ENCODE assay signal across 9 cellular contexts in the genomic region with DNA sequence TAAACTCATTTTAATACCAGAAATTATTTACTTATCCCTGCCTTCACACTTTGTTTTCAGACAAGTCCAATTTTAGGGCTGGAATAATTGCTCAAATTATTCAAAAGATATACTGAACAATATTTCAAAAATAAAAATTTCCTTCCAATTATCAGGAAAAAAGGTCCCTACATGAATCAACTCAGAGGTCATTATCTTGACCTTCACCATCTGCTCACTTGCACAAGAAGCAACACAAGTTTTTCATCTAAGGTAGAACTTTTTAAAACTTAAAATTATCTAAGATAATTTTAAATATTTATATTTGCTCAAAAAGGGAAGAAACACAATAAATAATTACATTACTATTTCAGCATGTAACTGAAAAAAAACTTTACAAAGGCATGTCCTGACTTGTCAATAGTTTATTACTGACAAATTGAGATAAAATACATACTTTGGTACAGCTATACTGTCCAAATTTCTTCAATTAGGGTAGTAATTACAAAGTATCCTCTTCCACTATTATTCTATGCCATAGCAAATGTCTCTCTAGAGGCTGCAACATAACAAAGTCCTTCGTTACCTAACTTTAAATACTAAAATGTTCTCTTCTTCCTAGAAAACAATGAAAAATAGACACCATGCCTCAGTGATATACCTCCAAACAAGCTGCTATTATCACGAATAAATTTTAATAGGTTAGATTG. TPM values are rescaled to one million over a fixed set of nuclear protein-coding genes. Genes with fewer than 3 reads are reported as not detected.
DNase-seq lines count a peak whose midpoint lies in the region; ATAC-seq and TF ChIP-seq lines count a peak whose summit lies in the region.
"Had no signal": no experiment of that assay in that cellular context is flagged by ENCODE, and none has a peak within 500 bp of the region (broad histone marks: within the 10 kb centered on the region; RNA-seq: fewer than 3 reads in every experiment).

No MANE protein-coding gene starts in this region.

- no peak overlapping the region for H3K27ac ChIP-seq in CD4-positive, alpha-beta memory T cell (ENCODE audit: low read depth, low read length)
- H3K27ac ChIP-seq in HUES6 (ENCODE audit: low read depth, low read length), result no peak overlapping the region

- H3K4me1 Mint-ChIP-seq in CD4-positive, alpha-beta memory T cell, result peaks cover 39 to 55% (median 47%) of the 10 kb centered on the region in 4 donors
- peaks cover 30 to 44% of the 10 kb centered on the region in 2 donors for H3K4me1 Mint-ChIP-seq in natural killer cell

- H3K36me3 ChIP-seq in CD4-positive, alpha-beta memory T cell (ENCODE audit: insufficient read depth, low read length), result no peaks in the 10 kb centered on the region
- H3K36me3 ChIP-seq in HUES6 (ENCODE audit: control insufficient read depth, insufficient read depth, low read length), result no peaks in the 10 kb centered on the region

- peak overlapping the region in 4 of 7 donors; percentile 4 to 89 (median 72) for H3K27ac Mint-ChIP-seq in CD4-positive, alpha-beta memory T cell
- peak overlapping the region in 1 of 2 donors; percentile 89 for H3K27ac Mint-ChIP-seq in natural killer cell

- H3K27me3 ChIP-seq in CD4-positive, alpha-beta memory T cell (ENCODE audit: insufficient read depth, low read length), result no peaks in the 10 kb centered on the region
- H3K27me3 ChIP-seq in HUES6 (ENCODE audit: control insufficient read depth, insufficient read depth, low read length), result no peaks in the 10 kb centered on the region

- peak overlapping the region; percentile 83 to 93 (median 88) for H3K4me3 Mint-ChIP-seq in CD4-positive, alpha-beta memory T cell
- peak overlapping the region; percentile 89 for H3K4me3 Mint-ChIP-seq in natural killer cell

- TF ChIP-seq CTCF in astrocyte of the cerebellum (IDR thresholded peaks at IDR 0.05; ENCODE audit: low read depth, low read length, missing control alignments), result no peak
- TF ChIP-seq CTCF in natural killer cell (IDR thresholded peaks at IDR 0.05), result no peak

- CTCF ChIA-PET in CD4-positive, alpha-beta memory T cell (lab: Charles Lee; ENCODE audit: partially characterized antibody), result interaction anchor here (0.7 to 1.4 kb wide), 3 partner anchors 61 to 80 kb away, joined by 3 to 4 read pairs (median 3); no protein-coding TSS in a partner anchor

- H3K27me3 Mint-ChIP-seq in CD4-positive, alpha-beta memory T cell, result no peaks in the 10 kb centered on the region
- no peaks in the 10 kb centered on the region for H3K27me3 Mint-ChIP-seq in natural killer cell (ENCODE audit: low read depth in 2 of 2)

- H3K9me3 ChIP-seq in CD4-positive, alpha-beta memory T cell (ENCODE audit: control insufficient read depth in 1 of 2, low read length in 2 of 2), result no peaks in the 10 kb centered on the region
- H3K9me3 ChIP-seq in HUES6 (ENCODE audit: control insufficient read depth, insufficient read depth, low read depth, low read length), result no peaks in the 10 kb centered on the region

- in situ Hi-C loops in astrocyte of the cerebellum (cut with HindIII; ENCODE audit: low sequenced_read_pairs), result no loop called here

- H3K4me1 ChIP-seq in CD4-positive, alpha-beta memory T cell (ENCODE audit: insufficient read depth, low read length), result peaks cover 43% of the 10 kb centered on the region
- H3K4me1 ChIP-seq in HUES6 (ENCODE audit: control insufficient read depth, insufficient read depth, low read length), result peaks cover 13% of the 10 kb centered on the region

- H3K4me3 ChIP-seq in CD4-positive, alpha-beta memory T cell (ENCODE audit: low read length in 2 of 2), result no peak overlapping the region
- H3K4me3 ChIP-seq in HUES6 (ENCODE audit: low read depth, low read length) (peak overlapping the region; percentile 37), astrocyte of the cerebellum (ENCODE audit: low read depth, low read length) (peak overlapping the region; percentile 88)

- POLR2A ChIA-PET in CD4-positive, alpha-beta memory T cell (lab: Charles Lee; ENCODE audit: partially characterized antibody), result interaction anchor here (0.6 to 4.1 kb wide), 4 partner anchors 13 to 62 kb away, joined by 3 to 86 read pairs (median 4); no protein-coding TSS in a partner anchor

- intact Hi-C loops in CD4-positive, alpha-beta memory T cell (cut with micrococcal nuclease), result no loop called here
- intact Hi-C loops in natural killer cell (cut with micrococcal nuclease), result no loop called here

- DNase-seq in CD4-positive, alpha-beta memory T cell, result no peak
- DNase-seq in astrocyte of the cerebellum (ENCODE audit: low read depth) (no peak), natural killer cell (no peak), dedifferentiated amniotic fluid mesenchymal stem cell (ENCODE audit: extremely low spot score) (no peak), NCI-H2029 (lab: John Stamatoyannopoulos, UW) (no peak)
- DNase-seq in stimulated activated CD4-positive, alpha-beta T cell treated with anti-CD3 and anti-CD28 coated beads, Interleukin-12 subunit alpha, Interleukin-12 subunit beta, amount 100 ng/mL, for 4 hours, result no peak
- DNase-seq: activated CD8-positive, alpha-beta memory T cell treated with anti-CD3 and anti-CD28 coated beads, Interleukin-2, amount 50 U/mL, for 48 hours had no signal

- no peaks in the 10 kb centered on the region for H3K9me3 Mint-ChIP-seq in CD4-positive, alpha-beta memory T cell
- no peaks in the 10 kb centered on the region for H3K9me3 Mint-ChIP-seq in natural killer cell

- H3K9ac ChIP-seq in HUES6 (ENCODE audit: low read length), result no peak overlapping the region

- ATAC-seq in natural killer cell (no peak), HG03439 (IDR thresholded peaks at IDR 0.05; ENCODE audit: unreplicated experiment) (no peak)

- peaks cover 3 to 9% of the 10 kb centered on the region in 2 donors for H3K36me3 Mint-ChIP-seq in CD4-positive, alpha-beta memory T cell
- no peaks in the 10 kb centered on the region for H3K36me3 Mint-ChIP-seq in natural killer cell

RNA-seq across cellular contexts. Expression of a gene that starts 2.4 kb away (rescaled TPM):
- 10 to 100 TPM; 64.9 to 71.1 TPM for total RNA-seq in CD4-positive, alpha-beta memory T cell
- polyA plus RNA-seq in CD4-positive, alpha-beta memory T cell, result 10 to 100 TPM; 32.7 to 35.9 TPM
- total RNA-seq in natural killer cell, result 10 to 100 TPM; 75.0 to 85.2 (median 82.0) TPM

Comparison
In these comparisons a context has a peak if more than half of its experiments do, and no peak if none do; other contexts are left out.
1. H3K4me3 ChIP-seq: peak in HUES6 (single experiment) and astrocyte of the cerebellum (single experiment); none in CD4-positive, alpha-beta memory T cell (0 of 2).